In the genomic region with DNA sequence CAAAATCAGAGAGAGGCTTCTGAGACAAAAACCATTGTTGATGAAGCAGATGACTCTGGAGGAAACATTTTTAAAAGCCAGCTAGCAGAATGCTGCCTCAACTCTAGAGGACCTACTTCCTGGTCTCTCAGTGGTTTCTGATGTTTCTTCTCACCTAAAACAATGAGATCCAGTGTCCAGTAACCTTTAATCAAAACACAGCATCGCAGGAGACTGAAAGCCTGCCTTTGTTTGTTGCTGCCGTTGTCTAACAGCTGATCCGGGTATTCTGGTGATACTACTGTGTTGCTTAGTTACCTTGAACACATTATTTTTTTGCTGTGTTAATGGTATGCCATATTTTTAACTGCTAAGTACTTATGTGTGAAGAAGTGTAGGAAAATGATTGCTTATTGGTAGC, we compare ENCODE assay signal across 21 cellular contexts.
A peak's percentile ranks its signal among the peaks of the same experiment; 100 is the strongest.
DNase-seq lines count a peak whose midpoint lies in the region; ATAC-seq and TF ChIP-seq lines count a peak whose summit lies in the region.
"Had no signal": no experiment of that assay in that cellular context is flagged by ENCODE, and none has a peak within 500 bp of the region (broad histone marks: within the 10 kb centered on the region; RNA-seq: fewer than 3 reads in every experiment).

No MANE protein-coding gene starts in this region.

- DNase-seq in NCI-H2081 (lab: John Stamatoyannopoulos, UW): peak; percentile 19 to 50
- DNase-seq in NCI-H2081 treated with DMSO at 0.1 percent for 48 hours (lab: John Stamatoyannopoulos, UW): no peak
- DNase-seq in NAMALWA (ENCODE audit: low spot score): peak; percentile 11
- DNase-seq in myocyte (ENCODE audit: low read depth): peak; percentile 51
- no peak for DNase-seq in lower leg skin (ENCODE audit: low spot score in 2 of 2)
- DNase-seq: activated CD4-positive, alpha-beta memory T cell treated with anti-CD3 and anti-CD28 coated beads, Interleukin-2, amount 10 ng/mL, durations not matched to agents 7 days and 5 days; activated naive CD8-positive, alpha-beta T cell treated with anti-CD3 and anti-CD28 coated beads for 36 hours; activated T-cell treated with anti-CD3 and anti-CD28 coated beads, Interleukin-2, amount 50 U/mL, for 48 hours; effector CD4-positive, alpha-beta T cell; EL; IMR-90; left ventricle myocardium inferior; naive B cell; stimulated activated CD4-positive, alpha-beta T cell treated with anti-CD3 and anti-CD28 coated beads, Interleukin-12 subunit alpha, Interleukin-12 subunit beta, amount 100 ng/mL, for 4 hours; stimulated activated naive CD4-positive, alpha-beta T cell had no signal

- 23 to 37% methylated on average over 3 of the region's 3 CpGs for WGBS in lower leg skin, 2 donors

- H3K27ac Mint-ChIP-seq in brain: peak overlapping the region in 3 of 5 experiments; percentile 49 to 79 (median 70)
- H3K27ac Mint-ChIP-seq: activated CD4-positive, alpha-beta memory T cell treated with anti-CD3 and anti-CD28 coated beads, Interleukin-2, amount 10 ng/mL, durations not matched to agents 7 days and 5 days; activated naive CD8-positive, alpha-beta T cell treated with anti-CD3 and anti-CD28 coated beads for 36 hours; CD14-positive monocyte; naive B cell; progenitor cell of endocrine pancreas; type B pancreatic cell had no signal

- H3K4me3 Mint-ChIP-seq in brain: no peak overlapping the region
- H3K4me3 Mint-ChIP-seq: activated CD4-positive, alpha-beta memory T cell treated with anti-CD3 and anti-CD28 coated beads, Interleukin-2, amount 10 ng/mL, durations not matched to agents 7 days and 5 days; activated naive CD8-positive, alpha-beta T cell treated with anti-CD3 and anti-CD28 coated beads for 36 hours; CD14-positive monocyte; naive B cell; type B pancreatic cell had no signal

- intact Hi-C loops in lower leg skin (cut with DNase I; ENCODE audit: low total_unique reads): no loop called here

- no peak for TF ChIP-seq POLR2A in lower leg skin (IDR thresholded peaks at IDR 0.05)

- ATAC-seq in HG03432 (IDR thresholded peaks at IDR 0.05; ENCODE audit: unreplicated experiment) (no peak), HG02981 (IDR thresholded peaks at IDR 0.05; ENCODE audit: unreplicated experiment) (no peak)

- peaks cover 28% of the 10 kb centered on the region for H3K4me1 Mint-ChIP-seq in brain
- H3K4me1 Mint-ChIP-seq: activated CD4-positive, alpha-beta memory T cell treated with anti-CD3 and anti-CD28 coated beads, Interleukin-2, amount 10 ng/mL, durations not matched to agents 7 days and 5 days had no signal

- peaks cover 3% of the 10 kb centered on the region for H3K27me3 Mint-ChIP-seq in brain

- no peaks in the 10 kb centered on the region for H3K9me3 Mint-ChIP-seq in brain
- H3K9me3 Mint-ChIP-seq: activated CD4-positive, alpha-beta memory T cell treated with anti-CD3 and anti-CD28 coated beads, Interleukin-2, amount 10 ng/mL, durations not matched to agents 7 days and 5 days; activated naive CD8-positive, alpha-beta T cell treated with anti-CD3 and anti-CD28 coated beads for 36 hours; CD14-positive monocyte; naive B cell; type B pancreatic cell had no signal

- TF ChIP-seq CTCF in brain (conservative IDR thresholded peaks at IDR 0.05) (no peak), lower leg skin (IDR thresholded peaks at IDR 0.05) (no peak)

- H3K4me3 ChIP-seq in lower leg skin (ENCODE audit: low read depth, poor library complexity, severe bottlenecking): no peak overlapping the region
- H3K4me3 ChIP-seq: left ventricle myocardium inferior had no signal

- peaks cover 17% of the 10 kb centered on the region for H3K36me3 Mint-ChIP-seq in brain
- H3K36me3 Mint-ChIP-seq: activated naive CD8-positive, alpha-beta T cell treated with anti-CD3 and anti-CD28 coated beads for 36 hours; CD14-positive monocyte; naive B cell; type B pancreatic cell had no signal

Comparison
In these comparisons a context has a peak if more than half of its experiments do, and no peak if none do; other contexts are left out.
1. DNase-seq: peak in NCI-H2081 (2 of 2), NAMALWA (single experiment) and myocyte (single experiment); none in NCI-H2081 treated with DMSO at 0.1 percent for 48 hours (single experiment) and lower leg skin (0 of 2).